8 cellular contexts compared by ENCODE assay signal in genomic region chr7:99504603-99505323, GRCh38. TPM values are rescaled to one million over a fixed set of nuclear protein-coding genes. Genes with fewer than 3 reads are reported as not detected.
DNase-seq lines count a peak whose midpoint lies in the region; ATAC-seq and TF ChIP-seq lines count a peak whose summit lies in the region.

Gene ZKSCAN5, plus strand, starts transcription at chr7:99504662. Its CDS starts 1,383 bp downstream, at chr7:99506045.

- H4K20me1 ChIP-seq in GM23338 (replicated peaks; ENCODE audit: insufficient read depth): peaks cover under 1% of the 10 kb centered on the region; the same call in 1 of the 2 replicates

- H3K9me3 Mint-ChIP-seq in GM23338: peaks cover 9% of the 10 kb centered on the region; the same call in 1 of the 3 replicates
- no peaks in the 10 kb centered on the region for H3K9me3 Mint-ChIP-seq in naive thymus-derived CD8-positive, alpha-beta T cell
- H3K9me3 Mint-ChIP-seq in stimulated activated naive B cell treated with anti-CD40 and anti-IgM and Interleukin-4, amounts not matched to agents 10 μg/mL and 1 μg/mL and 100 μg/mL, for 72 hours: peaks cover 0 to 1% of the 10 kb centered on the region in 2 donors

- TF ChIP-seq CTCF in GM23338 (conservative IDR thresholded peaks at IDR 0.05; ENCODE audit: low read depth in 2 of 2) (no peak), fibroblast of mammary gland (conservative IDR thresholded peaks at IDR 0.05; ENCODE audit: control insufficient read depth, insufficient read depth, low read depth, low read length) (no peak)

- H3K4me3 ChIP-seq in GM23338: peak within 1 kb of the TSS; percentile 88
- peak within 1 kb of the TSS; percentile 96 for H3K4me3 ChIP-seq in fibroblast of mammary gland (ENCODE audit: control insufficient read depth, low read depth, low read length)

- peaks cover 14% of the 10 kb centered on the region for H3K4me1 Mint-ChIP-seq in GM23338
- H3K4me1 Mint-ChIP-seq in naive thymus-derived CD8-positive, alpha-beta T cell: peaks cover 15 to 48% (median 31%) of the 10 kb centered on the region in 4 donors
- peaks cover 9 to 27% of the 10 kb centered on the region in 2 donors for H3K4me1 Mint-ChIP-seq in stimulated activated naive B cell treated with anti-CD40 and anti-IgM and Interleukin-4, amounts not matched to agents 10 μg/mL and 1 μg/mL and 100 μg/mL, for 72 hours

- peaks cover 17% of the 10 kb centered on the region for H3K4me1 ChIP-seq in GM23338 (ENCODE audit: insufficient read depth)

- peak within 1 kb of the TSS; percentile 91 for H3K4me3 Mint-ChIP-seq in GM23338
- peak within 1 kb of the TSS; percentile 83 to 100 (median 98) for H3K4me3 Mint-ChIP-seq in naive thymus-derived CD8-positive, alpha-beta T cell
- peak within 1 kb of the TSS; percentile 87 to 91 for H3K4me3 Mint-ChIP-seq in stimulated activated naive B cell treated with anti-CD40 and anti-IgM and Interleukin-4, amounts not matched to agents 10 μg/mL and 1 μg/mL and 100 μg/mL, for 72 hours

- peak; percentile 99 for DNase-seq in Daoy (ENCODE audit: low read depth)
- DNase-seq in GM23338 (ENCODE audit: low spot score): peak; percentile 95
- DNase-seq in LHCN-M2 (ENCODE audit: low read depth): peak; percentile 98
- peak; percentile 96 for DNase-seq in RPMI7951 (ENCODE audit: low read depth)
- DNase-seq in activated T-helper 1 cell treated with anti-CD3 and anti-CD28 coated beads, Interleukin-2, amount 50 U/mL, for 16 hours (ENCODE audit: low read depth in 1 of 2, low spot score in 1 of 2): peak; percentile 94 to 95
- peak; percentile 94 for DNase-seq in fibroblast of mammary gland (ENCODE audit: low read depth)
- peak; percentile 93 to 99 (median 96) for DNase-seq in naive thymus-derived CD8-positive, alpha-beta T cell
- peak; percentile 96 for DNase-seq in stimulated activated naive B cell treated with anti-CD40 and anti-IgM and Interleukin-4, amounts not matched to agents 10 μg/mL and 1 μg/mL and 100 μg/mL, for 72 hours

- H3K36me3 Mint-ChIP-seq in GM23338 (ENCODE audit: low read depth): peaks cover 14% of the 10 kb centered on the region
- H3K36me3 Mint-ChIP-seq in naive thymus-derived CD8-positive, alpha-beta T cell: peaks cover 0 to 5% (median 5%) of the 10 kb centered on the region in 3 donors
- H3K36me3 Mint-ChIP-seq in stimulated activated naive B cell treated with anti-CD40 and anti-IgM and Interleukin-4, amounts not matched to agents 10 μg/mL and 1 μg/mL and 100 μg/mL, for 72 hours: peaks cover 17 to 27% of the 10 kb centered on the region in 2 donors

- H3K27ac ChIP-seq in GM23338 (ENCODE audit: low read depth): peak within 1 kb of the TSS; percentile 94

- peak within 1 kb of the TSS; percentile 98 for H2AFZ ChIP-seq in GM23338

- H3K79me2 ChIP-seq in GM23338 (replicated peaks; ENCODE audit: insufficient read depth): peaks cover 50% of the 10 kb centered on the region

- no peaks in the 10 kb centered on the region for H3K36me3 ChIP-seq in GM23338 (ENCODE audit: insufficient read depth)

- peak within 1 kb of the TSS; percentile 98 for H3K27ac Mint-ChIP-seq in GM23338
- peak within 1 kb of the TSS; percentile 96 to 100 (median 98) for H3K27ac Mint-ChIP-seq in naive thymus-derived CD8-positive, alpha-beta T cell
- peak within 1 kb of the TSS; percentile 95 for H3K27ac Mint-ChIP-seq in stimulated activated naive B cell treated with anti-CD40 and anti-IgM and Interleukin-4, amounts not matched to agents 10 μg/mL and 1 μg/mL and 100 μg/mL, for 72 hours

- POLR2A ChIA-PET in naive thymus-derived CD8-positive, alpha-beta T cell (lab: Charles Lee): interaction anchor here (0.5 to 4.3 kb wide), 29 partner anchors 11 to 1253 kb away, joined by 3 to 71 read pairs (median 4); partner anchors contain the start of genes ARPC1A, ATP5MF, BUD31 and FAM200A

- peak within 1 kb of the TSS; percentile 85 for H3K4me2 ChIP-seq in GM23338

- peaks cover 7% of the 10 kb centered on the region for H3K27me3 Mint-ChIP-seq in GM23338 (ENCODE audit: insufficient read depth, low read depth, poor library complexity)
- no peaks in the 10 kb centered on the region for H3K27me3 Mint-ChIP-seq in naive thymus-derived CD8-positive, alpha-beta T cell
- H3K27me3 Mint-ChIP-seq in stimulated activated naive B cell treated with anti-CD40 and anti-IgM and Interleukin-4, amounts not matched to agents 10 μg/mL and 1 μg/mL and 100 μg/mL, for 72 hours: no peaks in the 10 kb centered on the region

- H3K27me3 ChIP-seq in GM23338 (ENCODE audit: insufficient read depth): no peaks in the 10 kb centered on the region

- peak; percentile 64 for ATAC-seq in GM23338
- peak; percentile 84 to 85 for ATAC-seq in naive thymus-derived CD8-positive, alpha-beta T cell
- ATAC-seq in stimulated activated naive B cell treated with anti-CD40 and anti-IgM and Interleukin-4, amounts not matched to agents 10 μg/mL and 1 μg/mL and 100 μg/mL, for 72 hours (replicated peaks): peak; percentile 84 to 86

- peaks cover 16% of the 10 kb centered on the region; the same call in 1 of the 2 replicates for H3F3A ChIP-seq in GM23338 (replicated peaks; ENCODE audit: low read depth)

- H3K9me2 ChIP-seq in GM23338 (ENCODE audit: insufficient read depth): no peaks in the 10 kb centered on the region

TF ChIP-seq in GM23338, 12 proteins besides CTCF, POLR2A, EP300 and RAD21:
- TF ChIP-seq JUNB (IDR thresholded peaks at IDR 0.05; ENCODE audit: unreplicated experiment) (no peak), REST (IDR thresholded peaks at IDR 0.05; ENCODE audit: unreplicated experiment) (no peak), CREB1 (CRISPR knock-in tag; IDR thresholded peaks at IDR 0.05; ENCODE audit: low read depth) (peak; percentile 85), NANOG (IDR thresholded peaks at IDR 0.05; ENCODE audit: borderline replicate concordance) (no peak), EZH2 (IDR thresholded peaks at IDR 0.05; ENCODE audit: low read depth, unreplicated experiment) (no peak), POLR2AphosphoS5 (IDR thresholded peaks at IDR 0.05; ENCODE audit: low read depth) (peak; percentile 71), ZNF114 (CRISPR knock-in tag; IDR thresholded peaks at IDR 0.05) (no peak), ETS1 (IDR thresholded peaks at IDR 0.05) (peak; percentile 68)
TF ChIP-seq in GM23338: peak in this region for 3.

RNA-seq across cellular contexts. Expression of gene ZKSCAN5, which starts in this region (rescaled TPM):
- 20.5 and 27.7 TPM in 2 replicates for total RNA-seq in Daoy (2014; rRNA removed; shearing (Covaris generic))
- 10.2 and 13.4 TPM in 2 replicates for total RNA-seq in GM23338 (2014; rRNA removed; shearing (Covaris generic))
- polyA plus RNA-seq in GM23338 (2016; fragmentation: Nextera tagmentation; extraction: Ambion mirVana): 4.6 and 4.9 TPM in 2 replicates
- total RNA-seq in LHCN-M2 (2014; rRNA removed): 18.7 and 22.6 TPM in 2 replicates
- polyA plus RNA-seq in LHCN-M2 (2012): 8.6 TPM
- 12.7 and 15.4 TPM in 2 replicates for total RNA-seq in RPMI7951 (2014; rRNA removed; shearing (Covaris generic))
- 1 to 10 TPM; 8.9 to 9.9 TPM for total RNA-seq in naive thymus-derived CD8-positive, alpha-beta T cell
- polyA plus RNA-seq in naive thymus-derived CD8-positive, alpha-beta T cell: 1 to 10 TPM; 3.0 to 5.7 (median 3.9) TPM

Comparison
In these comparisons a context has a peak if more than half of its experiments do, and no peak if none do; other contexts are left out.
1. Peak in every context shown above with its lines: DNase-seq, ATAC-seq, H3K4me3 ChIP-seq and H3K27ac ChIP-seq.